1 cellular context compared by ENCODE assay signal in the genomic region with DNA sequence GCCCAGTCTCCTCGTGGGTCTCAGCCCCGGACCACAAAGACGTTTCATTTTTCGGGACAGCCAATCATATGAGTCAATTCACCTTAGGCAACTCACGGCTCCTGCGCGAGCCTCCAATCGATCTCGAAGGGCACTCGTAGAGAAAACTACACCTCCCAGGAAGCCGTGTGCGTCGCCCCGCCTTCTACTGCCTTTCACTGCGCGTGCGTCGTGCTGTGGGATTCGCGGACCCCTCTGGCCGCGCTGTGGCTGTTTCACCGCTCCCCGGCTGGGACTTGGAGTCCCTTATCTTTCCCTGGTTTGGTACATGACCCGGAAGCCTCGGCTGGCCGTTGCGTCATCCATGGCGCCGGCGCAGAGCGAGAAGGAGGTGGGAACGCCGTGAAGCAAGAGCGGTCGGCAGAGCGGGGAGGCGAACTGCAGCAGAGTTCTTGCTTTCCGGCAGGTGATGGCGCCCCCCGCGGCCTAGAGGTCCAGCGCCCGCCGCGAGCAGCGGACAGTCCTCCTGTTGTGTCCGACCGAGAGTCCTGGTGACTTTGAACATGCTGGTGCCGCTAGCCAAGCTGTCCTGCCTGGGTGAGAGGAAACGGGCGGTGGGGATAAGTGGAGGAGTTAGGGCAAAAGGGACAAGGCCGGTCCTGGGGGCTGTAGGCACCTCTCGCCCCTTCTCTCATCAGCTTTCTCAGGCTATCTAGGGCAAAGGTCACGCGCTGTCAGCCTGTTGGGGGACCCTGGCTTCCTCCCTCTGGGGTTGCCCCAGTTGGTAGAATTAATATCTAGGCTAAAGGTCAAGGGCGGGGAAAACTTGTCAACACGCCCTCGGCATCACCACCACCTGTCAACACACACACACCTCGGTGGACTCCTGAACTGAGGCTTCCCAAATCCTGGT.
A peak's percentile ranks its signal among the peaks of the same experiment; 100 is the strongest.
TF ChIP-seq lines count a peak whose summit lies in the region.

A gene (plus strand): TSS at position 382 of the 892 bp plus-strand sequence. CDS start 161 bp downstream, at position 543.

TF ChIP-seq in K562, 482 proteins besides CTCF, POLR2A, EP300 and RAD21 (continued from another document):
- TF ChIP-seq, protein P1, sequence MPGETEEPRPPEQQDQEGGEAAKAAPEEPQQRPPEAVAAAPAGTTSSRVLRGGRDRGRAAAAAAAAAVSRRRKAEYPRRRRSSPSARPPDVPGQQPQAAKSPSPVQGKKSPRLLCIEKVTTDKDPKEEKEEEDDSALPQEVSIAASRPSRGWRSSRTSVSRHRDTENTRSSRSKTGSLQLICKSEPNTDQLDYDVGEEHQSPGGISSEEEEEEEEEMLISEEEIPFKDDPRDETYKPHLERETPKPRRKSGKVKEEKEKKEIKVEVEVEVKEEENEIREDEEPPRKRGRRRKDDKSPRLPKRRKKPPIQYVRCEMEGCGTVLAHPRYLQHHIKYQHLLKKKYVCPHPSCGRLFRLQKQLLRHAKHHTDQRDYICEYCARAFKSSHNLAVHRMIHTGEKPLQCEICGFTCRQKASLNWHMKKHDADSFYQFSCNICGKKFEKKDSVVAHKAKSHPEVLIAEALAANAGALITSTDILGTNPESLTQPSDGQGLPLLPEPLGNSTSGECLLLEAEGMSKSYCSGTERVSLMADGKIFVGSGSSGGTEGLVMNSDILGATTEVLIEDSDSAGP (CRISPR knock-in tag; IDR thresholded peaks at IDR 0.05): no peak
- TF ChIP-seq TBL1XR1 (IDR thresholded peaks at IDR 0.05; ENCODE audit: low read length in 2 of 2) (peak in 1 of 2 experiments; percentile 71; a peak in 1 of 4 replicates), ZNF586 (CRISPR knock-in tag; conservative IDR thresholded peaks at IDR 0.05) (no peak), ZC3H8 (IDR thresholded peaks at IDR 0.05) (no peak), SRF (CRISPR knock-in tag; IDR thresholded peaks at IDR 0.05) (peak in 1 of 2 experiments; percentile 80; a peak in 1 of 4 replicates), ZNF695 (CRISPR knock-in tag; IDR thresholded peaks at IDR 0.05) (no peak), MEF2D (tag; conservative IDR thresholded peaks at IDR 0.05; ENCODE audit: low read depth) (no peak), TOE1 (IDR thresholded peaks at IDR 0.05; ENCODE audit: borderline replicate concordance) (peak; percentile 85), TOE1 (CRISPR knock-in tag; IDR thresholded peaks at IDR 0.05; ENCODE audit: borderline replicate concordance, low read depth) (no peak), HMG20B (CRISPR knock-in tag; IDR thresholded peaks at IDR 0.05) (no peak), CREB1 (IDR thresholded peaks at IDR 0.05) (peak; percentile 94), CREB1 (CRISPR knock-in tag; IDR thresholded peaks at IDR 0.05) (peak; percentile 92), ILF3 (IDR thresholded peaks at IDR 0.05; ENCODE audit: borderline replicate concordance) (no peak), CBX5 (IDR thresholded peaks at IDR 0.05; ENCODE audit: borderline replicate concordance, low read depth) (no peak; the same call in 1 of the 2 replicates), SLC30A9 (CRISPR knock-in tag; IDR thresholded peaks at IDR 0.05) (no peak), RNF2 (IDR thresholded peaks at IDR 0.05) (peak; percentile 84), ATF1 (CRISPR knock-in tag; IDR thresholded peaks at IDR 0.05) (peak; percentile 28; the same call in 1 of the 2 replicates), ATF1 (tag; IDR thresholded peaks at IDR 0.05) (peak; percentile 94), ZFP30 (CRISPR knock-in tag; IDR thresholded peaks at IDR 0.05; ENCODE audit: borderline replicate concordance) (no peak), CREM (IDR thresholded peaks at IDR 0.05; ENCODE audit: low read depth) (peak; percentile 97), SMAD4 (CRISPR knock-in tag; conservative IDR thresholded peaks at IDR 0.05) (peak; percentile 90), SREBF1 (IDR thresholded peaks at IDR 0.05; ENCODE audit: borderline replicate concordance, low read depth, low read length) (0 out of 2 replicates have a peak, but pooled peaks have one; percentile 34), PHF21A (IDR thresholded peaks at IDR 0.05; ENCODE audit: borderline replicate concordance, low read depth) (peak; percentile 62; the same call in 1 of the 2 replicates)
- TF ChIP-seq, protein P2, sequence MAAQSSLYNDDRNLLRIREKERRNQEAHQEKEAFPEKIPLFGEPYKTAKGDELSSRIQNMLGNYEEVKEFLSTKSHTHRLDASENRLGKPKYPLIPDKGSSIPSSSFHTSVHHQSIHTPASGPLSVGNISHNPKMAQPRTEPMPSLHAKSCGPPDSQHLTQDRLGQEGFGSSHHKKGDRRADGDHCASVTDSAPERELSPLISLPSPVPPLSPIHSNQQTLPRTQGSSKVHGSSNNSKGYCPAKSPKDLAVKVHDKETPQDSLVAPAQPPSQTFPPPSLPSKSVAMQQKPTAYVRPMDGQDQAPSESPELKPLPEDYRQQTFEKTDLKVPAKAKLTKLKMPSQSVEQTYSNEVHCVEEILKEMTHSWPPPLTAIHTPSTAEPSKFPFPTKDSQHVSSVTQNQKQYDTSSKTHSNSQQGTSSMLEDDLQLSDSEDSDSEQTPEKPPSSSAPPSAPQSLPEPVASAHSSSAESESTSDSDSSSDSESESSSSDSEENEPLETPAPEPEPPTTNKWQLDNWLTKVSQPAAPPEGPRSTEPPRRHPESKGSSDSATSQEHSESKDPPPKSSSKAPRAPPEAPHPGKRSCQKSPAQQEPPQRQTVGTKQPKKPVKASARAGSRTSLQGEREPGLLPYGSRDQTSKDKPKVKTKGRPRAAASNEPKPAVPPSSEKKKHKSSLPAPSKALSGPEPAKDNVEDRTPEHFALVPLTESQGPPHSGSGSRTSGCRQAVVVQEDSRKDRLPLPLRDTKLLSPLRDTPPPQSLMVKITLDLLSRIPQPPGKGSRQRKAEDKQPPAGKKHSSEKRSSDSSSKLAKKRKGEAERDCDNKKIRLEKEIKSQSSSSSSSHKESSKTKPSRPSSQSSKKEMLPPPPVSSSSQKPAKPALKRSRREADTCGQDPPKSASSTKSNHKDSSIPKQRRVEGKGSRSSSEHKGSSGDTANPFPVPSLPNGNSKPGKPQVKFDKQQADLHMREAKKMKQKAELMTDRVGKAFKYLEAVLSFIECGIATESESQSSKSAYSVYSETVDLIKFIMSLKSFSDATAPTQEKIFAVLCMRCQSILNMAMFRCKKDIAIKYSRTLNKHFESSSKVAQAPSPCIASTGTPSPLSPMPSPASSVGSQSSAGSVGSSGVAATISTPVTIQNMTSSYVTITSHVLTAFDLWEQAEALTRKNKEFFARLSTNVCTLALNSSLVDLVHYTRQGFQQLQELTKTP (IDR thresholded peaks at IDR 0.05; ENCODE audit: low read depth in 1 of 2, partially characterized antibody in 2 of 2): peak in 1 of 2 experiments; percentile 93
- TF ChIP-seq, protein P3, sequence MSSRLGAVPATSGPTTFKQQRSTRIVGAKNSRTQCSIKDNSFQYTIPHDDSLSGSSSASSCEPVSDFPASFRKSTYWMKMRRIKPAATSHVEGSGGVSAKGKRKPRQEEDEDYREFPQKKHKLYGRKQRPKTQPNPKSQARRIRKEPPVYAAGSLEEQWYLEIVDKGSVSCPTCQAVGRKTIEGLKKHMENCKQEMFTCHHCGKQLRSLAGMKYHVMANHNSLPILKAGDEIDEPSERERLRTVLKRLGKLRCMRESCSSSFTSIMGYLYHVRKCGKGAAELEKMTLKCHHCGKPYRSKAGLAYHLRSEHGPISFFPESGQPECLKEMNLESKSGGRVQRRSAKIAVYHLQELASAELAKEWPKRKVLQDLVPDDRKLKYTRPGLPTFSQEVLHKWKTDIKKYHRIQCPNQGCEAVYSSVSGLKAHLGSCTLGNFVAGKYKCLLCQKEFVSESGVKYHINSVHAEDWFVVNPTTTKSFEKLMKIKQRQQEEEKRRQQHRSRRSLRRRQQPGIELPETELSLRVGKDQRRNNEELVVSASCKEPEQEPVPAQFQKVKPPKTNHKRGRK (tag; IDR thresholded peaks at IDR 0.05): no peak
- TF ChIP-seq, protein P4, sequence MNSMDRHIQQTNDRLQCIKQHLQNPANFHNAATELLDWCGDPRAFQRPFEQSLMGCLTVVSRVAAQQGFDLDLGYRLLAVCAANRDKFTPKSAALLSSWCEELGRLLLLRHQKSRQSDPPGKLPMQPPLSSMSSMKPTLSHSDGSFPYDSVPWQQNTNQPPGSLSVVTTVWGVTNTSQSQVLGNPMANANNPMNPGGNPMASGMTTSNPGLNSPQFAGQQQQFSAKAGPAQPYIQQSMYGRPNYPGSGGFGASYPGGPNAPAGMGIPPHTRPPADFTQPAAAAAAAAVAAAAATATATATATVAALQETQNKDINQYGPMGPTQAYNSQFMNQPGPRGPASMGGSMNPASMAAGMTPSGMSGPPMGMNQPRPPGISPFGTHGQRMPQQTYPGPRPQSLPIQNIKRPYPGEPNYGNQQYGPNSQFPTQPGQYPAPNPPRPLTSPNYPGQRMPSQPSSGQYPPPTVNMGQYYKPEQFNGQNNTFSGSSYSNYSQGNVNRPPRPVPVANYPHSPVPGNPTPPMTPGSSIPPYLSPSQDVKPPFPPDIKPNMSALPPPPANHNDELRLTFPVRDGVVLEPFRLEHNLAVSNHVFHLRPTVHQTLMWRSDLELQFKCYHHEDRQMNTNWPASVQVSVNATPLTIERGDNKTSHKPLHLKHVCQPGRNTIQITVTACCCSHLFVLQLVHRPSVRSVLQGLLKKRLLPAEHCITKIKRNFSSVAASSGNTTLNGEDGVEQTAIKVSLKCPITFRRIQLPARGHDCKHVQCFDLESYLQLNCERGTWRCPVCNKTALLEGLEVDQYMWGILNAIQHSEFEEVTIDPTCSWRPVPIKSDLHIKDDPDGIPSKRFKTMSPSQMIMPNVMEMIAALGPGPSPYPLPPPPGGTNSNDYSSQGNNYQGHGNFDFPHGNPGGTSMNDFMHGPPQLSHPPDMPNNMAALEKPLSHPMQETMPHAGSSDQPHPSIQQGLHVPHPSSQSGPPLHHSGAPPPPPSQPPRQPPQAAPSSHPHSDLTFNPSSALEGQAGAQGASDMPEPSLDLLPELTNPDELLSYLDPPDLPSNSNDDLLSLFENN (IDR thresholded peaks at IDR 0.05; ENCODE audit: low read depth in 2 of 2, low read length in 2 of 2): 0 out of 4 replicates have a peak, but pooled peaks of 1 of the 2 experiments have one; percentile 22
- TF ChIP-seq, protein P5, sequence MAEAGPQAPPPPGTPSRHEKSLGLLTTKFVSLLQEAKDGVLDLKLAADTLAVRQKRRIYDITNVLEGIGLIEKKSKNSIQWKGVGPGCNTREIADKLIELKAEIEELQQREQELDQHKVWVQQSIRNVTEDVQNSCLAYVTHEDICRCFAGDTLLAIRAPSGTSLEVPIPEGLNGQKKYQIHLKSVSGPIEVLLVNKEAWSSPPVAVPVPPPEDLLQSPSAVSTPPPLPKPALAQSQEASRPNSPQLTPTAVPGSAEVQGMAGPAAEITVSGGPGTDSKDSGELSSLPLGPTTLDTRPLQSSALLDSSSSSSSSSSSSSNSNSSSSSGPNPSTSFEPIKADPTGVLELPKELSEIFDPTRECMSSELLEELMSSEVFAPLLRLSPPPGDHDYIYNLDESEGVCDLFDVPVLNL (CRISPR knock-in tag; IDR thresholded peaks at IDR 0.05; ENCODE audit: low read depth): 0 out of 2 replicates have a peak, but pooled peaks have one; percentile 10
